In the genomic region with DNA sequence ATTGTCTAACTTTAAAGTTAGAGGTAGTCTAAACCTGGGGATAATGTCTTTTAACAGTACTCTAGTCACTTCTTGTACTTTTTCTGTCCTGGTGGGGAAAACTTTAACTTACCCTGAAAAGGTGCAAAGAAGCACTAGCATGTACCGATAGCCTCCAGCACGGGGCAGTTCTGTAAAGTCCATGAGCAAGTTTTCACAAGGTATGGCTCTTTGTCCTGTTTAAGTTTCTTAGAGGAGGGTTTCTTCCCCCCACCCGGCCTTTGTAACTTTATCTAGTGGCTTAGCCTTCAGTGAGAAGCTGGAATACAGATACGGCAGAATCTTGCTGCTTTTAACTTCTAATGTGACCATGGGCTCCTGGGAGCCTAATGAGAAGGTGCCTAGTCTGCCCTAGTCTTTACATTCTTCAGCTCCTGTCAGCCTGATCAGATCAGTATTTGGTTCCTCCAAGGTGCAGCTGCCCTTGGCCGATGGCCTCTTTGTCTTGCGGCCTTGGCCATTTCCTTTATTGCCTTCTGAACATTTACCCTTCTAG, we compare ENCODE assay signal across 24 cellular contexts. TPM values are rescaled to one million over a fixed set of nuclear protein-coding genes. Genes with fewer than 3 reads are reported as not detected.
A peak's percentile ranks its signal among the peaks of the same experiment; 100 is the strongest.
DNase-seq lines count a peak whose midpoint lies in the region; ATAC-seq, FAIRE-seq and TF ChIP-seq lines count a peak whose summit lies in the region.
"Had no signal": no experiment of that assay in that cellular context is flagged by ENCODE, and none has a peak within 500 bp of the region (broad histone marks: within the 10 kb centered on the region; RNA-seq: fewer than 3 reads in every experiment).

No MANE protein-coding gene starts in this region.

- H3K18ac ChIP-seq in H1 (ENCODE audit: extremely low read depth, low read length) = no peak overlapping the region

- H3K27ac ChIP-seq in Panc1 (ENCODE audit: low read length) (peak overlapping the region; percentile 77), GM12878 (ENCODE audit: control insufficient read depth, insufficient read depth) (no peak overlapping the region), H1 (ENCODE audit: low read depth, low read length) (no peak overlapping the region)

- no peak overlapping the region for H3K14ac ChIP-seq in H1 (ENCODE audit: insufficient read length)

- no peak overlapping the region for H3K23ac ChIP-seq in H1 (ENCODE audit: insufficient read length)

- H4K91ac ChIP-seq in H1 (replicated peaks; ENCODE audit: insufficient read length, low read length) = no peak overlapping the region

- H2AFZ ChIP-seq in GM12878 (ENCODE audit: control insufficient read depth, low read depth, low read length) (no peak overlapping the region), H1 (ENCODE audit: low read length) (no peak overlapping the region)

- RAD21 ChIA-PET in GM12878 (lab: Charles Lee; ENCODE audit: unreplicated experiment) = no interaction called here

- H3K9me3 ChIP-seq in Panc1 (ENCODE audit: control insufficient read depth, insufficient read depth, low read depth, low read length) (no peaks in the 10 kb centered on the region), GM12878 (replicated peaks; ENCODE audit: control insufficient read depth, insufficient read depth, low read length) (no peaks in the 10 kb centered on the region), H1 (ENCODE audit: insufficient read depth in 2 of 2, low read depth in 1 of 2, low read length in 1 of 2) (no peaks in the 10 kb centered on the region)

- no peak for TF ChIP-seq CTCF in Panc1 (IDR thresholded peaks at IDR 0.05)
- TF ChIP-seq CTCF in GM12878 (IDR thresholded peaks at IDR 0.05 in 2 of 3, conservative IDR thresholded peaks at IDR 0.05 in 1 of 3; ENCODE audit: control insufficient read depth in 2 of 3, extremely low read depth in 1 of 3, insufficient read depth in 1 of 3, low read depth in 3 of 3, low read length in 3 of 3) = no peak
- no peak for TF ChIP-seq CTCF in H1 (IDR thresholded peaks at IDR 0.05; ENCODE audit: control extremely low read depth in 1 of 3, insufficient read depth in 1 of 3, low read depth in 1 of 3, low read length in 3 of 3)

- no peak overlapping the region for H2BK12ac ChIP-seq in H1 (ENCODE audit: low read depth, low read length)

- FAIRE-seq in GM12878 (lab: Jason Lieb, UNC) = peak; percentile 59
- FAIRE-seq in H1 (lab: Jason Lieb, UNC) = no peak
- FAIRE-seq: D721Med, GM12891, GM18507 had no signal

- H4K20me1 ChIP-seq in GM12878 (ENCODE audit: control insufficient read depth, insufficient read depth) (no peaks in the 10 kb centered on the region), H1 (replicated peaks in 1 of 2; ENCODE audit: control insufficient read depth in 1 of 2, insufficient read depth in 2 of 2, low read length in 2 of 2) (no peaks in the 10 kb centered on the region)

- no peak overlapping the region for H2AK5ac ChIP-seq in H1 (ENCODE audit: low read depth, low read length)

- H3K79me2 ChIP-seq in GM12878 (ENCODE audit: control insufficient read depth, insufficient read depth, low read length) (no peaks in the 10 kb centered on the region), H1 (ENCODE audit: control insufficient read depth in 1 of 2, insufficient read depth in 2 of 2, low read length in 2 of 2) (no peaks in the 10 kb centered on the region)

- BruUV-seq in Panc1 (replicated peaks; lab: Mats Ljungman, UMichigan) (no TSS peak), GM12878 (replicated peaks; lab: Mats Ljungman, UMichigan) (no TSS peak)

- H2BK20ac ChIP-seq in H1 (ENCODE audit: low read length) = no peak overlapping the region

- no peak overlapping the region for H2BK120ac ChIP-seq in H1 (replicated peaks; ENCODE audit: low read depth, low read length)

- H3K56ac ChIP-seq in H1 (replicated peaks; ENCODE audit: insufficient read length, low read depth, low read length) = no peak overlapping the region

- SMC1A ChIA-PET in GM12878 (lab: Charles Lee; ENCODE audit: uncharacterized antibody, unreplicated experiment) = no interaction called here

- CTCF ChIA-PET in Panc1 (lab: Charles Lee) (no interaction called here), GM12878 (lab: Yijun Ruan, JAX) (interaction anchor here (0.6 to 0.9 kb wide), 2 partner anchors 30 to 1254 kb away, joined by 3 to 4 read pairs; no protein-coding TSS in a partner anchor), H1 (lab: Charles Lee; ENCODE audit: partially characterized antibody) (no interaction called here)

- H2BK15ac ChIP-seq in H1 (ENCODE audit: low read length) = no peak overlapping the region

- no peaks in the 10 kb centered on the region for H3K27me3 ChIP-seq in Panc1 (ENCODE audit: control insufficient read depth, insufficient read depth, low read length)
- no peaks in the 10 kb centered on the region for H3K27me3 ChIP-seq in GM12878 (replicated peaks in 1 of 2; ENCODE audit: control insufficient read depth in 2 of 2, insufficient read depth in 2 of 2, low read length in 1 of 2)
- H3K27me3 ChIP-seq in H1 (replicated peaks in 1 of 4; ENCODE audit: control insufficient read depth in 3 of 4, extremely low read depth in 1 of 4, insufficient read depth in 3 of 4, low read length in 3 of 4) = no peaks in the 10 kb centered on the region

- no peaks in the 10 kb centered on the region for H3K23me2 ChIP-seq in H1 (ENCODE audit: low read depth, low read length)

- no peak for ATAC-seq in Panc1
- no peak for ATAC-seq in GM12878
- no peak for ATAC-seq in sciatic nerve
- ATAC-seq: CD8-positive, alpha-beta T cell; HCT116 had no signal

- no peak overlapping the region for H3K4me3 ChIP-seq in Panc1 (ENCODE audit: low read depth in 2 of 2, low read length in 2 of 2)
- H3K4me3 ChIP-seq in GM12878 = no peak overlapping the region
- H3K4me3 ChIP-seq in H1 (ENCODE audit: extremely low read depth in 1 of 4, insufficient read depth in 2 of 4, low read depth in 3 of 4, low read length in 4 of 4) = no peak overlapping the region

- POLR2A ChIA-PET in Panc1 (lab: Charles Lee) (interaction anchor here (0.6 kb wide), 1 partner anchor 549 kb away, joined by 3 read pairs; no protein-coding TSS in a partner anchor), GM12878 (lab: Charles Lee) (interaction anchor here (0.6 kb wide), 1 partner anchor 1227 kb away, joined by 6 read pairs; no protein-coding TSS in a partner anchor), H1 (lab: Charles Lee; ENCODE audit: partially characterized antibody) (no interaction called here)

- intact Hi-C loops in Panc1 (cut with micrococcal nuclease; ENCODE audit: unreplicated experiment) (no loop called here), GM12878 (cut with micrococcal nuclease; ENCODE audit: unreplicated experiment) (no loop called here), sciatic nerve (cut with DNase I) (no loop called here)

- H3K4me2 ChIP-seq in GM12878 (ENCODE audit: control insufficient read depth, insufficient read depth) = no peak overlapping the region
- H3K4me2 ChIP-seq in H1 (ENCODE audit: insufficient read depth in 1 of 2, low read depth in 2 of 2, low read length in 2 of 2) = peak overlapping the region; percentile 5 to 24; a peak in 1 of 4 replicates

- no peak overlapping the region for H3K4ac ChIP-seq in H1 (replicated peaks; ENCODE audit: insufficient read length, low read depth, low read length)

- TF ChIP-seq RAD21 in GM12878 (IDR thresholded peaks at IDR 0.05; ENCODE audit: insufficient read depth, low read depth, low read length) (no peak), H1 (IDR thresholded peaks at IDR 0.05 in 1 of 2, conservative IDR thresholded peaks at IDR 0.05 in 1 of 2; ENCODE audit: low read depth in 2 of 2, low read length in 2 of 2) (no peak)

- H4K8ac ChIP-seq in H1 (ENCODE audit: extremely low read depth, insufficient read depth, low read length) = no peak overlapping the region

- no peak for DNase-seq in Panc1 (ENCODE audit: low read depth, low spot score)
- no peak for DNase-seq in GM12878 (ENCODE audit: low read depth, low spot score)
- no peak for DNase-seq in H1 (ENCODE audit: low read depth in 1 of 2, low spot score in 2 of 2)
- peak; percentile 17 for DNase-seq in sciatic nerve (ENCODE audit: low spot score)
- no peak for DNase-seq in mucosa of gallbladder (ENCODE audit: low spot score)
- DNase-seq in NCI-H526 treated with DMSO at 0.1 percent for 48 hours (lab: John Stamatoyannopoulos, UW) = no peak
- no peak for DNase-seq in NCI-H2171 treated with DMSO at 0.1 percent for 48 hours (lab: John Stamatoyannopoulos, UW)
- DNase-seq in SW480 (ENCODE audit: low spot score) = no peak
- DNase-seq: C1 segment of cervical spinal cord; CD4-positive, CD25-positive, alpha-beta regulatory T cell; CD8-positive, alpha-beta T cell; DMS 273 treated with DMSO at 0.1 percent for 48 hours; DMS79; EL; GDM1; GOT3; H7 had no signal

- TF ChIP-seq POLR2A in GM12878 (IDR thresholded peaks at IDR 0.05; ENCODE audit: low read depth, low read length) (no peak), H1 (IDR thresholded peaks at IDR 0.05; ENCODE audit: control extremely low read depth in 1 of 2, low read depth in 2 of 2, low read length in 2 of 2) (no peak)

- no peak overlapping the region for H4K5ac ChIP-seq in H1 (ENCODE audit: insufficient read length, low read depth, low read length)

- WGBS in GM12878 (ENCODE audit: insufficient coverage, insufficient replicate concordance, low lambda C conversion rate, missing lambda C conversion rate) = 80% methylated on average over 6 of the region's 6 CpGs
- 85% methylated on average over 6 of the region's 6 CpGs; no CpG with 5 or more reads in 1 of the 2 experiments for WGBS in H1 (ENCODE audit: extremely low coverage in 1 of 2, insufficient coverage in 1 of 2, insufficient read length in 1 of 2, insufficient replicate concordance in 2 of 2, low coverage in 1 of 2, low lambda C conversion rate in 2 of 2, missing lambda C conversion rate in 1 of 2), 2 experiments

- TF ChIP-seq EP300 in GM12878 (IDR thresholded peaks at IDR 0.05; ENCODE audit: borderline replicate concordance in 1 of 2, control insufficient read depth in 1 of 2, low read depth in 2 of 2, low read length in 2 of 2) = no peak
- TF ChIP-seq EP300 in H1 (IDR thresholded peaks at IDR 0.05; ENCODE audit: borderline replicate concordance in 1 of 2, low read depth in 2 of 2, low read length in 2 of 2) = no peak

- H3K79me1 ChIP-seq in H1 (ENCODE audit: low read depth, low read length) = no peaks in the 10 kb centered on the region

- peaks cover 37% of the 10 kb centered on the region for H3K4me1 ChIP-seq in Panc1 (ENCODE audit: control insufficient read depth, insufficient read depth, low read length)
- H3K4me1 ChIP-seq in GM12878 (ENCODE audit: control insufficient read depth, insufficient read depth, low read length) = peaks cover 5% of the 10 kb centered on the region
- H3K4me1 ChIP-seq in H1 (replicated peaks in 1 of 4; ENCODE audit: control insufficient read depth in 3 of 4, insufficient read depth in 4 of 4, low read length in 3 of 4) = peaks cover 0 to 7% (median 0%) of the 10 kb centered on the region in 4 experiments; a peak in 1 of 7 replicates

- H3K9ac ChIP-seq in GM12878 (ENCODE audit: control insufficient read depth, insufficient read depth, low read length) (no peak overlapping the region), H1 (replicated peaks in 1 of 4; ENCODE audit: extremely low read depth in 1 of 4, low read depth in 3 of 4, low read length in 3 of 4) (no peak overlapping the region)

- in situ Hi-C loops in Panc1 (cut with HindIII; ENCODE audit: low pct_unique_long_range_greater_than_20kb, low sequenced_read_pairs) (no loop called here), GM12878 (cut with MboI) (no loop called here)

- H2BK5ac ChIP-seq in H1 (ENCODE audit: low read depth, low read length) = no peak overlapping the region

- H3K36me3 ChIP-seq in Panc1 (ENCODE audit: control insufficient read depth, insufficient read depth, low read length) = no peaks in the 10 kb centered on the region
- no peaks in the 10 kb centered on the region for H3K36me3 ChIP-seq in GM12878 (ENCODE audit: control insufficient read depth in 2 of 2, insufficient read depth in 2 of 2, low read length in 1 of 2)
- H3K36me3 ChIP-seq in H1 (ENCODE audit: control insufficient read depth in 2 of 4, insufficient read depth in 4 of 4, low read length in 3 of 4) = no peaks in the 10 kb centered on the region

RNA-seq across cellular contexts. Expression of gene CFAP126, which starts 39.8 kb away (rescaled TPM):
- total RNA-seq in Panc1 (2021; ENCODE audit: unreplicated experiment) (not detected), GM12878 (2014; rRNA removed) (not detected in 2 replicates), GM12878 (2014; rRNA removed; fragmentation: Illumina TruSeq; extraction: Trizol) (not detected in 2 replicates), GM12878 (2021) (not detected in 2 replicates), sciatic nerve (0.49 TPM), mucosa of gallbladder (not detected)
- 1.1 TPM for polyA plus RNA-seq in Panc1 (2012; ENCODE audit: insufficient read length)
- total RNA-seq in GM12878 (2013; cell fraction: nucleolus; rRNA removed) = not detected in 2 replicates
- not detected for polyA plus RNA-seq in GM12878 (2011; ENCODE audit: low read depth)
- polyA plus RNA-seq in GM12878 (2011; rRNA removed) (not detected in 2 replicates), GM12878 (2014; fragmentation: Illumina TruSeq; extraction: Trizol) (not detected in 2 replicates), GM12878 (2014; fragmentation: Nextera tagmentation; extraction: Ambion mirVana) (not detected), GM12878 (2014; rRNA removed) (not detected in 2 replicates), GM12878 (2016; fragmentation: Nextera tagmentation; extraction: Ambion mirVana) (not detected), H1 (2011; rRNA removed) (not detected in 2 replicates)
- not detected in 2 replicates for polyA plus RNA-seq in GM12878 (2011; cell fraction: cytosol; rRNA removed)
- polyA plus RNA-seq in GM12878 (2011; cell fraction: nucleus; rRNA removed) = not detected in 2 replicates
- polyA plus RNA-seq in GM12878 (2012) = not detected in 2 replicates
- polyA minus RNA-seq in GM12878 (2011; rRNA and poly(A)+ RNA removed) = not detected in 2 replicates
- not detected in 2 replicates for polyA minus RNA-seq in GM12878 (2011; cell fraction: cytosol; rRNA and poly(A)+ RNA removed)
- polyA minus RNA-seq in GM12878 (2011; cell fraction: nucleus; rRNA and poly(A)+ RNA removed) = not detected in 2 replicates
- total RNA-seq in H1 (2021; fragmentation: NEBNext Ultra II Directional; extraction: Animal tissue kit (Norgen Biotek cat#: 25700)) = not detected in 2 replicates
- not detected for polyA plus RNA-seq in H1 (2011; cell fraction: cytosol; rRNA removed)
- not detected for polyA plus RNA-seq in H1 (2011; cell fraction: nucleus; rRNA removed)
- 0.28 to 0.35 TPM in 2 of 4 replicates, not detected in the others for polyA plus RNA-seq in H1 (2012, experiment 1 of 2)
- not detected for polyA plus RNA-seq in H1 (2012, experiment 2 of 2)
- not detected for polyA plus RNA-seq in H1 (2013, experiment 1 of 2)
- not detected for polyA plus RNA-seq in H1 (2013, experiment 2 of 2)
- polyA minus RNA-seq in H1 (2011; rRNA and poly(A)+ RNA removed) = not detected in 2 replicates
- polyA minus RNA-seq in H1 (2011; cell fraction: cytosol; rRNA and poly(A)+ RNA removed) = not detected
- not detected for polyA minus RNA-seq in H1 (2011; cell fraction: nucleus; rRNA and poly(A)+ RNA removed)
- total RNA-seq: A172; A673; CD4-positive, CD25-positive, alpha-beta regulatory T cell; CD8-positive, alpha-beta T cell; H7 had no signal
- polyA plus RNA-seq: BJ; CD4-positive, CD25-positive, alpha-beta regulatory T cell had no signal
